Comparison of ENCODE assay signal across 8 cellular contexts in genomic region chr2:84970956-84971798, GRCh38. TPM values are rescaled to one million over a fixed set of nuclear protein-coding genes. Genes with fewer than 3 reads are reported as not detected.
DNase-seq lines count a peak whose midpoint lies in the region; ATAC-seq and TF ChIP-seq lines count a peak whose summit lies in the region.

Gene KCMF1 (plus strand): TSS chr2:84971161. CDS start chr2:84971452, 291 bp downstream.

- POLR2A ChIA-PET in CD4-positive, alpha-beta T cell (lab: Charles Lee), result interaction anchor here (0.6 to 6.3 kb wide), 15 partner anchors 10 to 568 kb away, joined by 3 to 70 read pairs (median 5); partner anchors contain the start of genes MAT2A, TGOLN2, TMSB10 and TRABD2A

- peaks cover 61% of the 10 kb centered on the region for H3K4me1 Mint-ChIP-seq in CD4-positive, alpha-beta T cell (ENCODE audit: low read depth)
- H3K4me1 Mint-ChIP-seq in natural killer cell, result peaks cover 56 to 58% of the 10 kb centered on the region in 2 donors

- peak within 1 kb of the TSS; percentile 84 for H3K27ac ChIP-seq in CD4-positive, alpha-beta T cell (ENCODE audit: low read depth, low read length)

- DNase-seq in CD4-positive, alpha-beta T cell, result peak; percentile 44 to 72 (median 60)
- DNase-seq in RPMI8226 (peak; percentile 80), fibroblast of mammary gland (ENCODE audit: low read depth) (peak; percentile 64), natural killer cell (peak; percentile 72)
- DNase-seq in activated T-helper 9 cell treated with anti-CD3 and anti-CD28 coated beads, Interleukin-2, amount 50 U/mL, for 16 hours (ENCODE audit: low read depth), result peak; percentile 61
- DNase-seq in stimulated activated naive CD4-positive, alpha-beta T cell treated with Interleukin-2 at 50 U/mL for 16 hours (lab: John Stamatoyannopoulos, UW), result peak; percentile 73

- no peaks in the 10 kb centered on the region for H3K27me3 ChIP-seq in CD4-positive, alpha-beta T cell (ENCODE audit: control insufficient read depth, insufficient read depth, low read length)

- peak within 1 kb of the TSS; percentile 84 for H3K4me3 ChIP-seq in fibroblast of mammary gland (ENCODE audit: control insufficient read depth, low read depth, low read length)

- H3K4me3 Mint-ChIP-seq in CD4-positive, alpha-beta T cell, result peak within 1 kb of the TSS; percentile 99
- H3K4me3 Mint-ChIP-seq in natural killer cell, result peak within 1 kb of the TSS; percentile 95

- H3K9me3 ChIP-seq in CD4-positive, alpha-beta T cell (ENCODE audit: control insufficient read depth, low read length), result no peaks in the 10 kb centered on the region

- peak within 1 kb of the TSS; percentile 98 for H3K27ac Mint-ChIP-seq in CD4-positive, alpha-beta T cell
- peak within 1 kb of the TSS; percentile 95 to 97 for H3K27ac Mint-ChIP-seq in natural killer cell

- CTCF ChIA-PET in CD4-positive, alpha-beta T cell (lab: Charles Lee), result interaction anchor here (1.6 to 3.0 kb wide), 2 partner anchors 45 kb away, joined by 4 to 15 read pairs; no protein-coding TSS in a partner anchor

- H3K36me3 Mint-ChIP-seq in CD4-positive, alpha-beta T cell (ENCODE audit: low read depth), result peaks cover 30% of the 10 kb centered on the region
- H3K36me3 Mint-ChIP-seq in natural killer cell, result peaks cover 7% of the 10 kb centered on the region

- H3K9me3 Mint-ChIP-seq in CD4-positive, alpha-beta T cell, result no peaks in the 10 kb centered on the region
- H3K9me3 Mint-ChIP-seq in natural killer cell, result no peaks in the 10 kb centered on the region

- peak; percentile 49 for ATAC-seq in CD4-positive, alpha-beta T cell (ENCODE audit: poor library complexity)
- ATAC-seq in GM19351 (IDR thresholded peaks at IDR 0.05; ENCODE audit: unreplicated experiment) (peak; percentile 46), HG03460 (IDR thresholded peaks at IDR 0.05; ENCODE audit: unreplicated experiment) (peak; percentile 40), natural killer cell (peak; percentile 60 to 72 (median 65))

- TF ChIP-seq CTCF in CD4-positive, alpha-beta T cell (IDR thresholded peaks at IDR 0.05), result no peak
- TF ChIP-seq CTCF in fibroblast of mammary gland (conservative IDR thresholded peaks at IDR 0.05; ENCODE audit: control insufficient read depth, insufficient read depth, low read depth, low read length) (no peak), natural killer cell (IDR thresholded peaks at IDR 0.05) (no peak)

- intact Hi-C loops in CD4-positive, alpha-beta T cell (cut with DNase I, micrococcal nuclease), result loop anchor here (5.0 kb wide), 3 partner anchors 39 to 44 kb away; no protein-coding TSS in a partner anchor
- intact Hi-C loops in natural killer cell (cut with micrococcal nuclease), result no loop called here

- H3K27me3 Mint-ChIP-seq in CD4-positive, alpha-beta T cell, result no peaks in the 10 kb centered on the region
- no peaks in the 10 kb centered on the region for H3K27me3 Mint-ChIP-seq in natural killer cell (ENCODE audit: low read depth in 2 of 2)

RNA-seq across cellular contexts. Expression of gene KCMF1, which starts in this region (rescaled TPM):
- 10 to 100 TPM; 72.4 to 78.0 TPM for total RNA-seq in CD4-positive, alpha-beta T cell
- 10 to 100 TPM; 70.8 to 81.4 (median 77.1) TPM for total RNA-seq in natural killer cell

Comparison
In these comparisons a context has a peak if more than half of its experiments do, and no peak if none do; other contexts are left out.
1. Peak in every context shown above with its lines: DNase-seq, ATAC-seq, H3K4me3 ChIP-seq and H3K27ac ChIP-seq.